8 cellular contexts compared by ENCODE assay signal in genomic region chr2:113602869-113603466, GRCh38. TPM values are rescaled to one million over a fixed set of nuclear protein-coding genes. Genes with fewer than 3 reads are reported as not detected.
DNase-seq lines count a peak whose midpoint lies in the region; ATAC-seq and TF ChIP-seq lines count a peak whose summit lies in the region.

No MANE protein-coding gene starts in this region.

- H3K27ac Mint-ChIP-seq in CD4-positive, alpha-beta memory T cell, result peak overlapping the region; percentile 84 to 99 (median 95)
- H3K27ac Mint-ChIP-seq in endodermal cell (peak overlapping the region; percentile 92), neural progenitor cell (no peak overlapping the region)

- H3K36me3 ChIP-seq in CD4-positive, alpha-beta memory T cell (ENCODE audit: insufficient read depth, low read length), result no peaks in the 10 kb centered on the region
- H3K36me3 ChIP-seq in MM.1S (replicated peaks; ENCODE audit: insufficient read depth, low read length) (no peaks in the 10 kb centered on the region), endodermal cell (ENCODE audit: control insufficient read depth, insufficient read depth, low read length) (no peaks in the 10 kb centered on the region), neural progenitor cell (no peaks in the 10 kb centered on the region)

- no peaks in the 10 kb centered on the region for H3K9me3 ChIP-seq in CD4-positive, alpha-beta memory T cell (ENCODE audit: control insufficient read depth in 1 of 2, low read length in 2 of 2)
- H3K9me3 ChIP-seq in MM.1S (replicated peaks; ENCODE audit: insufficient read depth, low read length), result no peaks in the 10 kb centered on the region
- H3K9me3 ChIP-seq in endodermal cell (ENCODE audit: control insufficient read depth, low read length), result peaks cover 8% of the 10 kb centered on the region
- no peaks in the 10 kb centered on the region for H3K9me3 ChIP-seq in neural progenitor cell (ENCODE audit: low read depth)

- no peak overlapping the region for H2AFZ ChIP-seq in MM.1S (ENCODE audit: low read length)
- H2AFZ ChIP-seq in neural progenitor cell (replicated peaks), result no peak overlapping the region

- CTCF ChIA-PET in CD4-positive, alpha-beta memory T cell (lab: Charles Lee; ENCODE audit: partially characterized antibody), result interaction anchor here (2.1 kb wide), 1 partner anchor 98 kb away, joined by 14 read pairs; no protein-coding TSS in a partner anchor

- intact Hi-C loops in CD4-positive, alpha-beta memory T cell (cut with micrococcal nuclease), result loop anchor here (10.0 kb wide), 2 partner anchors 92 to 1548 kb away; partner anchors contain the start of gene TMEM87B

- peaks cover 0 to 9% of the 10 kb centered on the region in 2 donors for H3K36me3 Mint-ChIP-seq in CD4-positive, alpha-beta memory T cell
- peaks cover 4% of the 10 kb centered on the region for H3K36me3 Mint-ChIP-seq in endodermal cell (ENCODE audit: low read depth)
- H3K36me3 Mint-ChIP-seq in neural progenitor cell, result no peaks in the 10 kb centered on the region

- TF ChIP-seq CTCF in MM.1S (IDR thresholded peaks at IDR 0.05; ENCODE audit: low read length) (no peak), endodermal cell (conservative IDR thresholded peaks at IDR 0.05) (no peak), neural progenitor cell (IDR thresholded peaks at IDR 0.05) (no peak)

- H3K4me3 ChIP-seq in CD4-positive, alpha-beta memory T cell (ENCODE audit: low read length in 2 of 2), result peak overlapping the region in 1 of 2 donors; percentile 43
- H3K4me3 ChIP-seq in MM.1S (ENCODE audit: low read length) (peak overlapping the region; percentile 50; the same call in 1 of the 2 replicates), endodermal cell (ENCODE audit: low read length) (peak overlapping the region; percentile 88), neural progenitor cell (peak overlapping the region; percentile 57)

- ATAC-seq in GM18502 (IDR thresholded peaks at IDR 0.05; ENCODE audit: poor library complexity, unreplicated experiment), result no peak
- no peak for ATAC-seq in HG02884 (IDR thresholded peaks at IDR 0.05; ENCODE audit: unreplicated experiment)
- no peak for ATAC-seq in HG02970 (IDR thresholded peaks at IDR 0.05; ENCODE audit: low FRiP score, unreplicated experiment)

- no peaks in the 10 kb centered on the region for H3F3A ChIP-seq in MM.1S (ENCODE audit: insufficient read depth, low read length)
- H3F3A ChIP-seq in neural progenitor cell (ENCODE audit: low read depth), result peaks cover 2% of the 10 kb centered on the region

- peak overlapping the region; percentile 47 for H3K27ac ChIP-seq in CD4-positive, alpha-beta memory T cell (ENCODE audit: low read depth, low read length)
- H3K27ac ChIP-seq in MM.1S (ENCODE audit: low read length) (peak overlapping the region; percentile 42; the same call in 1 of the 2 replicates), endodermal cell (ENCODE audit: low read depth, low read length) (peak overlapping the region; percentile 8), neural progenitor cell (no peak overlapping the region)

- H3K9me3 Mint-ChIP-seq in CD4-positive, alpha-beta memory T cell, result peaks cover 0 to 4% (median 0%) of the 10 kb centered on the region in 8 donors
- peaks cover 10% of the 10 kb centered on the region for H3K9me3 Mint-ChIP-seq in endodermal cell
- peaks cover 2% of the 10 kb centered on the region for H3K9me3 Mint-ChIP-seq in neural progenitor cell

- H3K4me1 ChIP-seq in CD4-positive, alpha-beta memory T cell (ENCODE audit: insufficient read depth, low read length), result peaks cover 5% of the 10 kb centered on the region
- H3K4me1 ChIP-seq in MM.1S (ENCODE audit: low read length), result no peaks in the 10 kb centered on the region
- H3K4me1 ChIP-seq in endodermal cell (ENCODE audit: control insufficient read depth, insufficient read depth, low read length), result no peaks in the 10 kb centered on the region
- H3K4me1 ChIP-seq in neural progenitor cell, result no peaks in the 10 kb centered on the region

- H4K20me1 ChIP-seq in MM.1S (ENCODE audit: insufficient read depth, low read length) (no peaks in the 10 kb centered on the region), neural progenitor cell (ENCODE audit: low read depth) (no peaks in the 10 kb centered on the region)

- 50 to 67% methylated on average over 1 to 2 of the region's 2 CpGs for WGBS in endodermal cell (ENCODE audit: insufficient coverage in 1 of 2, insufficient read length in 1 of 2), 2 experiments

- H3K9me2 ChIP-seq in MM.1S (replicated peaks; ENCODE audit: insufficient read depth, low read length), result no peaks in the 10 kb centered on the region

- H3K9ac ChIP-seq in MM.1S (ENCODE audit: low read length) (no peak overlapping the region), endodermal cell (ENCODE audit: extremely low read depth, low read length, poor library complexity, severe bottlenecking) (peak overlapping the region; percentile 55), neural progenitor cell (no peak overlapping the region)

- POLR2A ChIA-PET in CD4-positive, alpha-beta memory T cell (lab: Charles Lee; ENCODE audit: partially characterized antibody), result no interaction called here

- H3K4me3 Mint-ChIP-seq in CD4-positive, alpha-beta memory T cell, result peak overlapping the region; percentile 86 to 99 (median 92)
- peak overlapping the region; percentile 84 for H3K4me3 Mint-ChIP-seq in endodermal cell
- H3K4me3 Mint-ChIP-seq in neural progenitor cell, result peak overlapping the region; percentile 94

- peaks cover 0 to 4% of the 10 kb centered on the region in 2 donors for H3K27me3 Mint-ChIP-seq in CD4-positive, alpha-beta memory T cell
- H3K27me3 Mint-ChIP-seq in endodermal cell (ENCODE audit: insufficient read depth), result no peaks in the 10 kb centered on the region
- no peaks in the 10 kb centered on the region for H3K27me3 Mint-ChIP-seq in neural progenitor cell (ENCODE audit: insufficient read depth, low read depth)

- H3K79me2 ChIP-seq in MM.1S (ENCODE audit: low read length), result no peaks in the 10 kb centered on the region
- H3K79me2 ChIP-seq in neural progenitor cell (ENCODE audit: low read depth), result no peaks in the 10 kb centered on the region

- no peaks in the 10 kb centered on the region for H3K27me3 ChIP-seq in CD4-positive, alpha-beta memory T cell (ENCODE audit: insufficient read depth, low read length)
- H3K27me3 ChIP-seq in MM.1S (replicated peaks; ENCODE audit: insufficient read depth, low read length) (no peaks in the 10 kb centered on the region), endodermal cell (ENCODE audit: control insufficient read depth, insufficient read depth, low read length, poor library complexity, severe bottlenecking) (no peaks in the 10 kb centered on the region), neural progenitor cell (no peaks in the 10 kb centered on the region)

- H3K4me2 ChIP-seq in MM.1S (ENCODE audit: low read depth, low read length), result no peak overlapping the region
- H3K4me2 ChIP-seq in neural progenitor cell, result peak overlapping the region; percentile 62

- no peak for DNase-seq in CD4-positive, alpha-beta memory T cell
- DNase-seq in MM.1S (peak; percentile 5), endodermal cell (no peak), neural progenitor cell (ENCODE audit: low spot score) (no peak), NCI-H1417 (lab: John Stamatoyannopoulos, UW) (no peak)

- H3K4me1 Mint-ChIP-seq in CD4-positive, alpha-beta memory T cell, result peaks cover 4 to 14% (median 8%) of the 10 kb centered on the region in 4 donors
- H3K4me1 Mint-ChIP-seq in endodermal cell (no peaks in the 10 kb centered on the region), neural progenitor cell (no peaks in the 10 kb centered on the region)

RNA-seq across cellular contexts. Expression of gene RABL2A, which starts 24.1 kb away (rescaled TPM):
- total RNA-seq in CD4-positive, alpha-beta memory T cell, result 10 to 100 TPM; 46.5 to 47.3 TPM
- 10 to 100 TPM in 1 of 2 donors, 1 to 10 TPM in 1; 10.0 to 10.6 TPM for polyA plus RNA-seq in CD4-positive, alpha-beta memory T cell
- total RNA-seq in endodermal cell, result 10 to 100 TPM; 29.0 to 33.5 TPM
- polyA plus RNA-seq in endodermal cell (2013, experiment 1 of 2), result 24.6 TPM
- 25.8 TPM for polyA plus RNA-seq in endodermal cell (2013, experiment 2 of 2)
- 13.4 and 18.7 TPM in 2 replicates for total RNA-seq in neural progenitor cell (ENCODE audit: low replicate concordance)
